ENCODE assay signal across 30 cellular contexts in genomic region chr15:40944510-40945296, GRCh38. TPM values are rescaled to one million over a fixed set of nuclear protein-coding genes. Genes with fewer than 3 reads are reported as not detected.
A peak's percentile ranks its signal among the peaks of the same experiment; 100 is the strongest.
DNase-seq lines count a peak whose midpoint lies in the region; ATAC-seq and TF ChIP-seq lines count a peak whose summit lies in the region.
"Had no signal": no experiment of that assay in that cellular context is flagged by ENCODE, and none has a peak within 500 bp of the region (broad histone marks: within the 10 kb centered on the region; RNA-seq: fewer than 3 reads in every experiment).

No MANE protein-coding gene starts in this region.

- no peak overlapping the region for H3K27ac ChIP-seq in esophagus muscularis mucosa (replicated peaks in 1 of 4)
- H3K27ac ChIP-seq: A549, pancreas, PC-9 had no signal

- TF ChIP-seq CTCF in neural crest cell (conservative IDR thresholded peaks at IDR 0.05) (no peak), esophagus muscularis mucosa (IDR thresholded peaks at IDR 0.05) (no peak)

- intact Hi-C loops in activated T-helper 2 cell treated with anti-CD3 and anti-CD28 coated beads, Interferon-gamma antibody, Interleukin-2, Interleukin-4, amounts not matched to agents 10 μg/mL and 5 μg/mL and 100 μg/mL, durations not matched to agents 14 hours and 24 hours and 36 hours (cut with micrococcal nuclease) = no loop called here
- intact Hi-C loops in esophagus muscularis mucosa (cut with DNase I) = no loop called here

- H3K9me3 ChIP-seq in esophagus muscularis mucosa = no peaks in the 10 kb centered on the region
- H3K9me3 ChIP-seq: A549, MG63, pancreas had no signal

- peaks cover 30% of the 10 kb centered on the region for H3K4me1 Mint-ChIP-seq in T-helper 2 cell treated with Interferon-gamma antibody and Interleukin-4, amounts not matched to agents 5 μg/mL and 100 μg/mL, for 36 hours (ENCODE audit: low read depth)
- H3K4me1 Mint-ChIP-seq in activated T-helper 2 cell treated with anti-CD3 and anti-CD28 coated beads, Interferon-gamma antibody, Interleukin-2, Interleukin-4, amounts not matched to agents 10 μg/mL and 5 μg/mL and 100 μg/mL, durations not matched to agents 14 hours and 24 hours and 36 hours (ENCODE audit: low read depth) = peaks cover 22% of the 10 kb centered on the region
- H3K4me1 Mint-ChIP-seq in neural crest cell = peaks cover 23% of the 10 kb centered on the region

- TF ChIP-seq POLR2A in esophagus muscularis mucosa (IDR thresholded peaks at IDR 0.05; ENCODE audit: low read depth) = no peak

- WGBS in esophagus muscularis mucosa = 91% methylated on average over 11 of the region's 11 CpGs

- peak overlapping the region; percentile 4 for H3K4me3 Mint-ChIP-seq in T-helper 2 cell treated with Interferon-gamma antibody and Interleukin-4, amounts not matched to agents 5 μg/mL and 100 μg/mL, for 36 hours
- peak overlapping the region; percentile 13 for H3K4me3 Mint-ChIP-seq in activated T-helper 2 cell treated with anti-CD3 and anti-CD28 coated beads, Interferon-gamma antibody, Interleukin-2, Interleukin-4, amounts not matched to agents 10 μg/mL and 5 μg/mL and 100 μg/mL, durations not matched to agents 14 hours and 24 hours and 36 hours (ENCODE audit: low read depth)
- H3K4me3 Mint-ChIP-seq in neural crest cell = peak overlapping the region; percentile 57
- H3K4me3 Mint-ChIP-seq: activated CD8-positive, alpha-beta T cell treated with anti-CD3 and anti-CD28 coated beads for 36 hours; activated naive CD8-positive, alpha-beta T cell; CD8-positive, alpha-beta T cell had no signal

- peaks cover 0 to 4% (median 0%) of the 10 kb centered on the region in 4 donors for H3K27me3 ChIP-seq in esophagus muscularis mucosa
- H3K27me3 ChIP-seq: MG63, pancreas had no signal

- TF ChIP-seq EP300 in esophagus muscularis mucosa (IDR thresholded peaks at IDR 0.05) = no peak

- H3K9me3 Mint-ChIP-seq in T-helper 2 cell treated with Interferon-gamma antibody and Interleukin-4, amounts not matched to agents 5 μg/mL and 100 μg/mL, for 36 hours = no peaks in the 10 kb centered on the region
- no peaks in the 10 kb centered on the region for H3K9me3 Mint-ChIP-seq in activated T-helper 2 cell treated with anti-CD3 and anti-CD28 coated beads, Interferon-gamma antibody, Interleukin-2, Interleukin-4, amounts not matched to agents 10 μg/mL and 5 μg/mL and 100 μg/mL, durations not matched to agents 14 hours and 24 hours and 36 hours
- no peaks in the 10 kb centered on the region for H3K9me3 Mint-ChIP-seq in neural crest cell
- H3K9me3 Mint-ChIP-seq: activated CD8-positive, alpha-beta T cell treated with anti-CD3 and anti-CD28 coated beads for 36 hours; CD8-positive, alpha-beta T cell had no signal

- H3K36me3 Mint-ChIP-seq in T-helper 2 cell treated with Interferon-gamma antibody and Interleukin-4, amounts not matched to agents 5 μg/mL and 100 μg/mL, for 36 hours (ENCODE audit: low read depth) = no peaks in the 10 kb centered on the region
- H3K36me3 Mint-ChIP-seq in activated T-helper 2 cell treated with anti-CD3 and anti-CD28 coated beads, Interferon-gamma antibody, Interleukin-2, Interleukin-4, amounts not matched to agents 10 μg/mL and 5 μg/mL and 100 μg/mL, durations not matched to agents 14 hours and 24 hours and 36 hours (ENCODE audit: low read depth) = no peaks in the 10 kb centered on the region
- no peaks in the 10 kb centered on the region for H3K36me3 Mint-ChIP-seq in neural crest cell (ENCODE audit: low read depth)
- H3K36me3 Mint-ChIP-seq: CD8-positive, alpha-beta T cell had no signal

- H3K4me1 ChIP-seq in esophagus muscularis mucosa = peaks cover 29 to 34% (median 31%) of the 10 kb centered on the region in 4 donors

- no peak overlapping the region for H3K4me3 ChIP-seq in esophagus muscularis mucosa
- H3K4me3 ChIP-seq: A549, lung, MG63, pancreas, PC-9 had no signal

- H3K36me3 ChIP-seq in esophagus muscularis mucosa = no peaks in the 10 kb centered on the region
- H3K36me3 ChIP-seq: MG63, pancreas had no signal

- no peak for DNase-seq in T-helper 2 cell treated with Interferon-gamma antibody and Interleukin-4, amounts not matched to agents 5 μg/mL and 100 μg/mL, for 36 hours (ENCODE audit: low spot score)
- no peak for DNase-seq in T-helper 2 cell
- peak; percentile 49 for DNase-seq in NCI-H146 (lab: John Stamatoyannopoulos, UW)
- DNase-seq in activated T-helper 2 cell treated with anti-CD3 and anti-CD28 coated beads, Interferon-gamma antibody, Interleukin-2, Interleukin-4, amounts not matched to agents 10 μg/mL and 5 μg/mL and 100 μg/mL, durations not matched to agents 14 hours and 24 hours and 36 hours (ENCODE audit: low spot score) = no peak
- DNase-seq in neural crest cell (ENCODE audit: low read depth, low spot score) = no peak
- no peak for DNase-seq in esophagus muscularis mucosa (ENCODE audit: extremely low spot score)
- no peak for DNase-seq in activated T-cell treated with anti-CD3 and anti-CD28 coated beads for 4 hours
- DNase-seq: activated CD8-positive, alpha-beta T cell treated with anti-CD3 and anti-CD28 coated beads for 36 hours; AML-193; anterior cingulate cortex; CD8-positive, alpha-beta T cell; effector CD4-positive, alpha-beta T cell; EL; hippocampal formation; KBM-7; MG63; NCI-H1417 treated with DMSO at 0.1 percent for 48 hours; NCI-H446 treated with DMSO at 0.1 percent for 48 hours; pancreas; PC-9; retina; stimulated activated naive CD4-positive, alpha-beta T cell treated with Interleukin-2 at 50 U/mL for 16 hours had no signal

- H3K27ac Mint-ChIP-seq in T-helper 2 cell treated with Interferon-gamma antibody and Interleukin-4, amounts not matched to agents 5 μg/mL and 100 μg/mL, for 36 hours = no peak overlapping the region
- H3K27ac Mint-ChIP-seq in activated T-helper 2 cell treated with anti-CD3 and anti-CD28 coated beads, Interferon-gamma antibody, Interleukin-2, Interleukin-4, amounts not matched to agents 10 μg/mL and 5 μg/mL and 100 μg/mL, durations not matched to agents 14 hours and 24 hours and 36 hours = no peak overlapping the region
- no peak overlapping the region for H3K27ac Mint-ChIP-seq in neural crest cell (ENCODE audit: unreplicated experiment)
- H3K27ac Mint-ChIP-seq: activated CD8-positive, alpha-beta T cell treated with anti-CD3 and anti-CD28 coated beads for 36 hours; CD8-positive, alpha-beta T cell had no signal

- H3K27me3 Mint-ChIP-seq in T-helper 2 cell treated with Interferon-gamma antibody and Interleukin-4, amounts not matched to agents 5 μg/mL and 100 μg/mL, for 36 hours (ENCODE audit: low read depth) = no peaks in the 10 kb centered on the region
- H3K27me3 Mint-ChIP-seq in activated T-helper 2 cell treated with anti-CD3 and anti-CD28 coated beads, Interferon-gamma antibody, Interleukin-2, Interleukin-4, amounts not matched to agents 10 μg/mL and 5 μg/mL and 100 μg/mL, durations not matched to agents 14 hours and 24 hours and 36 hours (ENCODE audit: low read depth) = no peaks in the 10 kb centered on the region
- H3K27me3 Mint-ChIP-seq in neural crest cell (ENCODE audit: low read depth) = peaks cover 14% of the 10 kb centered on the region
- H3K27me3 Mint-ChIP-seq: activated CD8-positive, alpha-beta T cell treated with anti-CD3 and anti-CD28 coated beads for 36 hours; activated naive CD8-positive, alpha-beta T cell had no signal

- no peak for ATAC-seq in HG03457 (IDR thresholded peaks at IDR 0.05; ENCODE audit: unreplicated experiment)
- ATAC-seq: A549; activated CD8-positive, alpha-beta T cell treated with anti-CD3 and anti-CD28 coated beads for 36 hours; CD8-positive, alpha-beta T cell; SK-N-SH treated with all-trans-retinoic acid at 6 μM for 48 hours had no signal

RNA-seq across cellular contexts. Expression of gene CHAC1, which starts 8.6 kb away (rescaled TPM):
- total RNA-seq in activated T-helper 2 cell treated with anti-CD3 and anti-CD28 coated beads, Interferon-gamma antibody, Interleukin-2, Interleukin-4, amounts not matched to agents 10 μg/mL and 5 μg/mL and 100 μg/mL, durations not matched to agents 14 hours and 24 hours and 36 hours = 3.6 and 4.5 TPM in 2 replicates
- total RNA-seq in neural crest cell = 6.7 and 6.8 TPM in 2 replicates
- total RNA-seq in esophagus muscularis mucosa = 1 to 10 TPM in 3 of 4 donors, under 1 TPM in 1; 0.66 to 3.6 (median 1.3) TPM

RNA-seq across cellular contexts. Expression of gene DLL4, which starts 15.6 kb away (rescaled TPM):
- 0.14 and 0.37 TPM in 2 replicates for total RNA-seq in activated T-helper 2 cell treated with anti-CD3 and anti-CD28 coated beads, Interferon-gamma antibody, Interleukin-2, Interleukin-4, amounts not matched to agents 10 μg/mL and 5 μg/mL and 100 μg/mL, durations not matched to agents 14 hours and 24 hours and 36 hours
- total RNA-seq in neural crest cell (1.7 and 2.0 TPM in 2 replicates), esophagus muscularis mucosa (10 to 100 TPM in 1 of 4 donors, 1 to 10 TPM in 3; 1.7 to 12.6 (median 7.5) TPM)
- total RNA-seq: activated CD8-positive, alpha-beta T cell treated with anti-CD3 and anti-CD28 coated beads for 36 hours; bronchial epithelial cell; mononuclear cell; T-helper 2 cell treated with Interferon-gamma antibody and Interleukin-4, amounts not matched to agents 100 ng/mL and 5 ng/mL, for 36 hours had no signal

RNA-seq across cellular contexts. Expression of gene VPS18, which starts 50.5 kb away (rescaled TPM):
- total RNA-seq in activated T-helper 2 cell treated with anti-CD3 and anti-CD28 coated beads, Interferon-gamma antibody, Interleukin-2, Interleukin-4, amounts not matched to agents 10 μg/mL and 5 μg/mL and 100 μg/mL, durations not matched to agents 14 hours and 24 hours and 36 hours = 12.6 and 13.1 TPM in 2 replicates
- total RNA-seq in neural crest cell = 26.9 and 28.2 TPM in 2 replicates
- 10 to 100 TPM; 28.7 to 36.6 (median 32.2) TPM for total RNA-seq in esophagus muscularis mucosa

Comparison
In these comparisons a context has a peak if more than half of its experiments do, and no peak if none do; other contexts are left out.
1. H3K4me3 Mint-ChIP-seq: peak in every context shown above with its lines; median percentile 57 in neural crest cell; 13 in activated T-helper 2 cell treated with anti-CD3 and anti-CD28 coated beads, Interferon-gamma antibody, Interleukin-2, Interleukin-4, amounts not matched to agents 10 μg/mL and 5 μg/mL and 100 μg/mL, durations not matched to agents 14 hours and 24 hours and 36 hours; 4 in T-helper 2 cell treated with Interferon-gamma antibody and Interleukin-4, amounts not matched to agents 5 μg/mL and 100 μg/mL, for 36 hours.